ENCODE assay signal across 36 cellular contexts in the genomic region with DNA sequence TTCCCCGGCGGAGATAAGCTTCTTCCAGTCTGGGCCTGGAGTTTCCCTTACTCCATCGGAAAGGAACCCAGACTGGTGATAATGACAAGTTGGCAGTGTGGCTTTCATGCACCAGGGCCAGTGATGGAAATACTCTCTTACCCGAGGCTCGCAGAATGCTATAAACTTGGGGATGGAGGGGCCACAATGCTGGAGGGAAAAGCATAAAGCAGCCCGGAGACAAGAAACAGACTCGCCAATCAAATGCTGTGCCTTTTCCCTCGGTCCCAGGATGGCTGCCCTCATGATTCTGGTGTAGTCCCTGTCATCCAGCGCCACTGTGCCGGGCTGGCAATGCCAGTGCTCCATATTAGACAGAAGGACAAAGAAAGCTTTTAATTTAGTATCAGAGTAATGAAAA.
"Had no signal": no experiment of that assay in that cellular context is flagged by ENCODE, and none has a peak within 500 bp of the region (broad histone marks: within the 10 kb centered on the region; RNA-seq: fewer than 3 reads in every experiment).

No MANE protein-coding gene starts in this region.

- H3K27ac ChIP-seq: adrenal gland, body of pancreas, brain microvascular endothelial cell, breast epithelium, VCaP had no signal

- H3K27me3 Mint-ChIP-seq: activated CD4-positive, alpha-beta T cell treated with anti-CD3 and anti-CD28 coated beads, Interleukin-2, amount 10 ng/mL, durations not matched to agents 24 days and 14 days; activated CD8-positive, alpha-beta memory T cell treated with anti-CD3 and anti-CD28 coated beads, Interleukin-2, amount 10 ng/mL, durations not matched to agents 7 days and 5 days; activated T-helper 17 cell treated with anti-CD3 and anti-CD28 coated beads, Interleukin-2, amount 50 U/mL, for 72 hours had no signal

- H3K4me3 ChIP-seq: adrenal gland, body of pancreas, breast epithelium had no signal

- H3K27ac Mint-ChIP-seq: activated B cell treated with CpG ODN at 0.5 μM for 24 hours; activated CD4-positive, alpha-beta memory T cell treated with anti-CD3 and anti-CD28 coated beads for 36 hours; activated CD4-positive, alpha-beta T cell treated with anti-CD3 and anti-CD28 coated beads, Interleukin-2, amount 10 ng/mL, durations not matched to agents 24 days and 14 days; activated CD8-positive, alpha-beta memory T cell treated with anti-CD3 and anti-CD28 coated beads, Interleukin-2, amount 10 ng/mL, durations not matched to agents 7 days and 5 days; activated CD8-positive, alpha-beta T cell treated with anti-CD3 and anti-CD28 coated beads for 36 hours; activated naive CD4-positive, alpha-beta T cell treated with anti-CD3 and anti-CD28 coated beads for 36 hours; activated naive CD4-positive, alpha-beta T cell treated with anti-CD3 and anti-CD28 coated beads, Interleukin-2, amount 50 U/mL, for 72 hours; activated naive CD8-positive, alpha-beta T cell treated with anti-CD3 and anti-CD28 coated beads for 36 hours; activated T-cell treated with anti-CD3 and anti-CD28 coated beads, Interleukin-2, amount 50 U/mL, for 72 hours; activated T-helper 1 cell treated with anti-CD3 and anti-CD28 coated beads, Interleukin-12 subunit alpha, Interleukin-12 subunit beta, Interleukin-2, Interleukin-4 antibody, amounts not matched to agents 30 ng/mL and 10 ng/mL and 1 ng/mL, durations not matched to agents 14 hours and 24 hours and 36 hours; activated T-helper 17 cell treated with anti-CD3 and anti-CD28 coated beads, Interleukin-2, amount 50 U/mL, for 72 hours; T-helper 1 cell treated with Interleukin-12 subunit alpha and Interleukin-12 subunit beta and Interleukin-4 antibody, amounts not matched to agents 30 μg/mL and 1 μg/mL, for 36 hours; T-helper 2 cell treated with Interferon-gamma antibody and Interleukin-4, amounts not matched to agents 5 μg/mL and 100 μg/mL, for 36 hours had no signal

- DNase-seq: activated B cell treated with CpG ODN at 0.5 μM for 24 hours; activated CD4-positive, alpha-beta memory T cell treated with anti-CD3 and anti-CD28 coated beads for 36 hours; activated CD4-positive, alpha-beta T cell treated with anti-CD3 and anti-CD28 coated beads for 4 hours; activated CD4-positive, alpha-beta T cell treated with anti-CD3 and anti-CD28 coated beads, Interleukin-2, amount 10 ng/mL, durations not matched to agents 24 days and 14 days; activated CD4-positive, alpha-beta T cell treated with anti-CD3 and anti-CD28 coated beads, Interleukin-2, amount 50 U/mL, for 1 hour; activated CD4-positive, alpha-beta T cell treated with anti-CD3 and anti-CD28 coated beads, Interleukin-2, amount 50 U/mL, for 4 hours; activated CD4-positive, CD25-positive, alpha-beta regulatory T cell treated with anti-CD3 and anti-CD28 coated beads, Interleukin-2, amount 50 U/mL, for 72 hours; activated CD8-positive, alpha-beta memory T cell treated with anti-CD3 and anti-CD28 coated beads, Interleukin-2, amount 10 ng/mL, durations not matched to agents 7 days and 5 days; activated CD8-positive, alpha-beta T cell treated with anti-CD3 and anti-CD28 coated beads for 36 hours; activated effector memory CD4-positive, alpha-beta T cell treated with anti-CD3 and anti-CD28 coated beads, Interleukin-2, amount 50 U/mL, for 16 hours; activated gamma-delta T cell treated with Interleukin-2 at 50 U/mL for 16 hours; activated naive CD4-positive, alpha-beta T cell; activated naive CD4-positive, alpha-beta T cell treated with anti-CD3 and anti-CD28 coated beads for 36 hours; activated naive CD4-positive, alpha-beta T cell treated with anti-CD3 and anti-CD28 coated beads, Interleukin-2, amount 50 U/mL, for 16 hours; activated naive CD8-positive, alpha-beta T cell treated with anti-CD3 and anti-CD28 coated beads for 36 hours; activated T-cell treated with anti-CD3 and anti-CD28 coated beads for 4 hours; activated T-cell treated with anti-CD3 and anti-CD28 coated beads, Interleukin-2, amount 50 U/mL, for 1 hour; activated T-cell treated with anti-CD3 and anti-CD28 coated beads, Interleukin-2, amount 50 U/mL, for 4 hours; activated T-cell treated with anti-CD3 and anti-CD28 coated beads, Interleukin-2, amount 50 U/mL, for 72 hours; adrenal gland; amniotic stem cell; aorta; body of pancreas; brain microvascular endothelial cell; cerebellar nuclear complex; T-helper 1 cell; T-helper 2 cell; T-helper 9 cell had no signal

- H3K4me3 Mint-ChIP-seq: activated B cell treated with CpG ODN at 0.5 μM for 24 hours; activated CD4-positive, alpha-beta memory T cell treated with anti-CD3 and anti-CD28 coated beads for 36 hours; activated CD4-positive, alpha-beta T cell treated with anti-CD3 and anti-CD28 coated beads, Interleukin-2, amount 10 ng/mL, durations not matched to agents 24 days and 14 days; activated CD8-positive, alpha-beta memory T cell treated with anti-CD3 and anti-CD28 coated beads, Interleukin-2, amount 10 ng/mL, durations not matched to agents 7 days and 5 days; activated CD8-positive, alpha-beta T cell treated with anti-CD3 and anti-CD28 coated beads for 36 hours; activated naive CD4-positive, alpha-beta T cell treated with anti-CD3 and anti-CD28 coated beads for 36 hours; activated naive CD8-positive, alpha-beta T cell treated with anti-CD3 and anti-CD28 coated beads for 36 hours; activated T-cell treated with anti-CD3 and anti-CD28 coated beads, Interleukin-2, amount 50 U/mL, for 4 hours; activated T-cell treated with anti-CD3 and anti-CD28 coated beads, Interleukin-2, amount 50 U/mL, for 72 hours; activated T-helper 1 cell treated with anti-CD3 and anti-CD28 coated beads, Interleukin-12 subunit alpha, Interleukin-12 subunit beta, Interleukin-2, Interleukin-4 antibody, amounts not matched to agents 30 ng/mL and 10 ng/mL and 1 ng/mL, durations not matched to agents 14 hours and 24 hours and 36 hours; activated T-helper 17 cell treated with anti-CD3 and anti-CD28 coated beads, Interleukin-2, amount 50 U/mL, for 72 hours; central memory CD8-positive, alpha-beta T cell; T-helper 1 cell treated with Interleukin-12 subunit alpha and Interleukin-12 subunit beta and Interleukin-4 antibody, amounts not matched to agents 30 μg/mL and 1 μg/mL, for 36 hours; T-helper 2 cell treated with Interferon-gamma antibody and Interleukin-4, amounts not matched to agents 5 μg/mL and 100 μg/mL, for 36 hours had no signal

- H3K36me3 ChIP-seq: adrenal gland, brain microvascular endothelial cell, breast epithelium had no signal

- H3K36me3 Mint-ChIP-seq: activated CD4-positive, alpha-beta memory T cell treated with anti-CD3 and anti-CD28 coated beads for 36 hours; activated CD8-positive, alpha-beta memory T cell treated with anti-CD3 and anti-CD28 coated beads, Interleukin-2, amount 10 ng/mL, durations not matched to agents 7 days and 5 days; activated naive CD8-positive, alpha-beta T cell treated with anti-CD3 and anti-CD28 coated beads for 36 hours had no signal

- H3K9me3 Mint-ChIP-seq: activated B cell treated with CpG ODN at 0.5 μM for 24 hours; activated CD4-positive, alpha-beta memory T cell treated with anti-CD3 and anti-CD28 coated beads for 36 hours; activated CD8-positive, alpha-beta T cell treated with anti-CD3 and anti-CD28 coated beads for 36 hours; activated naive CD4-positive, alpha-beta T cell treated with anti-CD3 and anti-CD28 coated beads for 36 hours; activated naive CD8-positive, alpha-beta T cell treated with anti-CD3 and anti-CD28 coated beads for 36 hours; activated T-cell treated with anti-CD3 and anti-CD28 coated beads, Interleukin-2, amount 50 U/mL, for 4 hours; activated T-helper 17 cell treated with anti-CD3 and anti-CD28 coated beads, Interleukin-2, amount 50 U/mL, for 72 hours; central memory CD8-positive, alpha-beta T cell had no signal

- H3K27me3 ChIP-seq: adrenal gland, body of pancreas, brain microvascular endothelial cell, breast epithelium had no signal

- ATAC-seq: activated CD8-positive, alpha-beta memory T cell treated with anti-CD3 and anti-CD28 coated beads, Interleukin-2, amount 10 ng/mL, durations not matched to agents 7 days and 5 days; activated CD8-positive, alpha-beta T cell treated with anti-CD3 and anti-CD28 coated beads for 36 hours; activated naive CD4-positive, alpha-beta T cell treated with anti-CD3 and anti-CD28 coated beads, Interleukin-2, amount 50 U/mL, for 72 hours; activated T-cell treated with anti-CD3 and anti-CD28 coated beads, Interleukin-2, amount 50 U/mL, for 4 hours; activated T-cell treated with anti-CD3 and anti-CD28 coated beads, Interleukin-2, amount 50 U/mL, for 72 hours; activated T-helper 17 cell treated with anti-CD3 and anti-CD28 coated beads, Interleukin-2, amount 50 U/mL, for 72 hours; body of pancreas had no signal

- H3K9me3 ChIP-seq: adrenal gland, body of pancreas had no signal

- H3K4me1 ChIP-seq: adrenal gland, body of pancreas, breast epithelium had no signal

- H3K4me1 Mint-ChIP-seq: activated B cell treated with CpG ODN at 0.5 μM for 24 hours; activated CD4-positive, alpha-beta T cell treated with anti-CD3 and anti-CD28 coated beads, Interleukin-2, amount 10 ng/mL, durations not matched to agents 24 days and 14 days; activated CD8-positive, alpha-beta memory T cell treated with anti-CD3 and anti-CD28 coated beads, Interleukin-2, amount 10 ng/mL, durations not matched to agents 7 days and 5 days; activated naive CD8-positive, alpha-beta T cell treated with anti-CD3 and anti-CD28 coated beads for 36 hours; activated T-helper 17 cell treated with anti-CD3 and anti-CD28 coated beads, Interleukin-2, amount 50 U/mL, for 72 hours; central memory CD8-positive, alpha-beta T cell had no signal
